In the genomic region with DNA sequence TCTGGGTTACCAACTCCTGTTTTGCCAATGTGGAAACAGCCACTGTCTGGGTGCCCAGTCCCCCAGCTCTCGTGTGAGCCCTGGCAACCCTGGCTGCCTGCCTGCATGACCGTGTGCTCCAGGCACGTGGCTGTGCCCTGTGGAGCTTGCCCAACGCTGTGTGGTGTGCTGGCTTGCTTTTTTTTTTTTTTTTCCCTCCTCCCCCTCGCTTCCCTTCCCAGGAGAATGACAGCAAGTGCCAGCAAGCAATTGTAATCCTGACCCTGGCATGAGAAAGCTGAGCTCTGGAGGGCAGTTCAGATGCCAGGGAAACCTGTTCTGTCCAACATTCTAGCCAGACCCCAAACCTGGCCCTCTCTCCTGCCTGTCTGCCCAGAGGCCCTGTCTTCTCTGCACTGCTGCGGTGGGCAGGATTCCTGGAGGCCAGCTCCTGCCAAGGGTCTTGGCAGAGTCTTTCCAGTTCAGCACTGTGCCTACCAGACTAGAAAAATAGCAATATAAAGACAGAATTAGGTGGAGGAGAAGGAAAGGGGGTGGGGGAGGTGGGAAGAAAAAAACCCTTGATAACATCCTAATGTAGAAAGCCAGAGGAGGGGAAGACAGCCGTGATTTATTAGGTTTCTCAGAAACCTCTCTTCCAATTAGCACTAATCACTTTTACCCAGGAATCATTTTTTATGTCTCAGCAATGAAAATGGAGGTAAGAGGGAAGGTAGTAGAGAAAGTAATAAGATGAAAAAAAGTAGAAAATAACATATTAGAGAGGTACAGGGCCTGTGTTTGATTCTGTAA, we compare ENCODE assay signal across 1 cellular context.
TF ChIP-seq lines count a peak whose summit lies in the region.

No MANE protein-coding gene starts in this region.

TF ChIP-seq in K562, 482 proteins besides CTCF, POLR2A, EP300 and RAD21 (continued from another document):
- TF ChIP-seq, protein P1, sequence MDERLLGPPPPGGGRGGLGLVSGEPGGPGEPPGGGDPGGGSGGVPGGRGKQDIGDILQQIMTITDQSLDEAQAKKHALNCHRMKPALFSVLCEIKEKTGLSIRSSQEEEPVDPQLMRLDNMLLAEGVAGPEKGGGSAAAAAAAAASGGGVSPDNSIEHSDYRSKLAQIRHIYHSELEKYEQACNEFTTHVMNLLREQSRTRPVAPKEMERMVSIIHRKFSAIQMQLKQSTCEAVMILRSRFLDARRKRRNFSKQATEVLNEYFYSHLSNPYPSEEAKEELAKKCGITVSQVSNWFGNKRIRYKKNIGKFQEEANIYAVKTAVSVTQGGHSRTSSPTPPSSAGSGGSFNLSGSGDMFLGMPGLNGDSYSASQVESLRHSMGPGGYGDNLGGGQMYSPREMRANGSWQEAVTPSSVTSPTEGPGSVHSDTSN (CRISPR knock-in tag; IDR thresholded peaks at IDR 0.05; ENCODE audit: low read depth) = no peak
- TF ChIP-seq, protein P1 (tag; conservative IDR thresholded peaks at IDR 0.05; ENCODE audit: low read depth) = peak; percentile 67
- TF ChIP-seq MEIS2 (IDR thresholded peaks at IDR 0.05; ENCODE audit: partially characterized antibody) (peak; percentile 46), KLF6 (CRISPR knock-in tag; IDR thresholded peaks at IDR 0.05; ENCODE audit: borderline replicate concordance) (no peak)
- TF ChIP-seq, protein P2, sequence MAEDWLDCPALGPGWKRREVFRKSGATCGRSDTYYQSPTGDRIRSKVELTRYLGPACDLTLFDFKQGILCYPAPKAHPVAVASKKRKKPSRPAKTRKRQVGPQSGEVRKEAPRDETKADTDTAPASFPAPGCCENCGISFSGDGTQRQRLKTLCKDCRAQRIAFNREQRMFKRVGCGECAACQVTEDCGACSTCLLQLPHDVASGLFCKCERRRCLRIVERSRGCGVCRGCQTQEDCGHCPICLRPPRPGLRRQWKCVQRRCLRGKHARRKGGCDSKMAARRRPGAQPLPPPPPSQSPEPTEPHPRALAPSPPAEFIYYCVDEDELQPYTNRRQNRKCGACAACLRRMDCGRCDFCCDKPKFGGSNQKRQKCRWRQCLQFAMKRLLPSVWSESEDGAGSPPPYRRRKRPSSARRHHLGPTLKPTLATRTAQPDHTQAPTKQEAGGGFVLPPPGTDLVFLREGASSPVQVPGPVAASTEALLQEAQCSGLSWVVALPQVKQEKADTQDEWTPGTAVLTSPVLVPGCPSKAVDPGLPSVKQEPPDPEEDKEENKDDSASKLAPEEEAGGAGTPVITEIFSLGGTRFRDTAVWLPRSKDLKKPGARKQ (CRISPR knock-in tag; IDR thresholded peaks at IDR 0.05) = no peak
